In the genomic region with DNA sequence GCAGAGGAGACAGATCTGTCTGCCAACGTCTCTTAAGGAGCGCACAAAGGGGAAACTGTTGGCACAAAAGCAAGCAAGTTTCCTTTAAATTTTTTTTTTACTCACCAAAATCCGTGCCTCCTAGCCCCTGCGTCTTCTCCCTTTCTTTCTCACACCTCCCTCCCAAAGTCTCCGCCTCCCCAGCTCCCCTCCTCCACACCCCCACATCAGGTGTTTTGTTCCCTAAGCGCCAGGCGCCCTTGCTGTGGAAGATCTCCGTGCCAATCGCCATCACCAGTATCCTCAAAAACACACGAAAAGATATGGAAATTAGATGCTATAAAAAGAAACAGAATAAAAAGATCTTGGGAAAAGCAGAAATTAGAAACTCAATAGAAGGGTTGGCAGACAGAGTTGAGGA, we compare ENCODE assay signal across 26 cellular contexts.
"Had no signal": no experiment of that assay in that cellular context is flagged by ENCODE, and none has a peak within 500 bp of the region (broad histone marks: within the 10 kb centered on the region; RNA-seq: fewer than 3 reads in every experiment).

No MANE protein-coding gene starts in this region.

- H2AFZ ChIP-seq: neural progenitor cell had no signal

- H3K9ac ChIP-seq: neural progenitor cell had no signal

- H3K9me3 Mint-ChIP-seq: natural killer cell; nephron; neural progenitor cell; stimulated activated effector memory CD8-positive, alpha-beta T cell treated with anti-CD3 and anti-CD28 coated beads, Interleukin-12 subunit alpha, Interleukin-12 subunit beta, amount 100 ng/mL, for 72 hours; stimulated activated naive CD8-positive, alpha-beta T cell treated with anti-CD3 and anti-CD28 coated beads, Interleukin-15, Interleukin-2, amounts not matched to agents 100 ng/mL and 50 ng/mL, for 24 hours had no signal

- DNase-seq: natural killer cell; occipital lobe; pancreas; right cardiac atrium; right lobe of liver; sigmoid colon; small intestine; stimulated activated CD4-positive, alpha-beta T cell treated with anti-CD3 and anti-CD28 coated beads, Interleukin-15, amount 100 ng/mL, for 24 hours; stimulated activated CD4-positive, alpha-beta T cell treated with anti-CD3 and anti-CD28 coated beads, Interleukin-2, amount 100 ng/mL, for 24 hours; stimulated activated CD4-positive, alpha-beta T cell treated with anti-CD3 and anti-CD28 coated beads, Interleukin-2, amount 100 ng/mL, for 48 hours; stimulated activated CD4-positive, alpha-beta T cell treated with anti-CD3 and anti-CD28 coated beads, Interleukin-4, amount 100 ng/mL, for 24 hours; stimulated activated naive B cell treated with anti-CD40 and anti-IgM and Interleukin-4, amounts not matched to agents 10 μg/mL and 1 μg/mL and 100 μg/mL, for 72 hours; stimulated activated naive CD4-positive, alpha-beta T cell treated with Interleukin-2 at 50 U/mL for 16 hours; stomach; thyroid gland; trophoblast cell; upper lobe of left lung had no signal

- H3K27ac ChIP-seq: neural progenitor cell, pancreas, prostate gland, right lobe of liver, sigmoid colon, stomach, thoracic aorta, thyroid gland, tibial nerve, upper lobe of left lung, vagina had no signal

- H3K4me1 Mint-ChIP-seq: natural killer cell; nephron; stimulated activated effector memory CD8-positive, alpha-beta T cell treated with anti-CD3 and anti-CD28 coated beads, Interleukin-12 subunit alpha, Interleukin-12 subunit beta, amount 100 ng/mL, for 72 hours; stimulated activated naive B cell treated with anti-CD40 and anti-IgM and Interleukin-4, amounts not matched to agents 10 μg/mL and 1 μg/mL and 100 μg/mL, for 72 hours had no signal

- H3K4me3 Mint-ChIP-seq: natural killer cell; nephron; neural progenitor cell; stimulated activated effector memory CD8-positive, alpha-beta T cell treated with anti-CD3 and anti-CD28 coated beads, Interleukin-12 subunit alpha, Interleukin-12 subunit beta, amount 100 ng/mL, for 72 hours; stimulated activated naive B cell treated with anti-CD40 and anti-IgM and Interleukin-4, amounts not matched to agents 10 μg/mL and 1 μg/mL and 100 μg/mL, for 72 hours; stimulated activated naive CD8-positive, alpha-beta T cell treated with anti-CD3 and anti-CD28 coated beads, Interleukin-15, Interleukin-2, amounts not matched to agents 100 ng/mL and 50 ng/mL, for 24 hours had no signal

- H3K4me2 ChIP-seq: neural progenitor cell had no signal

- H3K27ac Mint-ChIP-seq: natural killer cell; nephron; neural progenitor cell; stimulated activated effector memory CD8-positive, alpha-beta T cell treated with anti-CD3 and anti-CD28 coated beads, Interleukin-12 subunit alpha, Interleukin-12 subunit beta, amount 100 ng/mL, for 72 hours; stimulated activated naive B cell treated with anti-CD40 and anti-IgM and Interleukin-4, amounts not matched to agents 10 μg/mL and 1 μg/mL and 100 μg/mL, for 72 hours; stimulated activated naive CD8-positive, alpha-beta T cell treated with anti-CD3 and anti-CD28 coated beads, Interleukin-15, Interleukin-2, amounts not matched to agents 100 ng/mL and 50 ng/mL, for 24 hours had no signal

- H3K4me1 ChIP-seq: neural progenitor cell, pancreas, prostate gland, right lobe of liver, sigmoid colon, stomach, thyroid gland, tibial nerve, upper lobe of left lung, vagina had no signal

- ATAC-seq: natural killer cell; pancreas; right cardiac atrium; right lobe of liver; stimulated activated effector memory CD8-positive, alpha-beta T cell treated with anti-CD3 and anti-CD28 coated beads, Interleukin-12 subunit alpha, Interleukin-12 subunit beta, amount 100 ng/mL, for 72 hours; stimulated activated naive B cell treated with anti-CD40 and anti-IgM and Interleukin-4, amounts not matched to agents 10 μg/mL and 1 μg/mL and 100 μg/mL, for 72 hours had no signal

- FAIRE-seq: pancreas, small intestine, urothelium cell line had no signal

- H3K4me3 ChIP-seq: neural progenitor cell, pancreas, prostate gland, right lobe of liver, sigmoid colon, stomach, thoracic aorta, thyroid gland, tibial nerve, upper lobe of left lung, vagina had no signal

- H3K9me3 ChIP-seq: pancreas, prostate gland, right lobe of liver, sigmoid colon, stomach, thoracic aorta, thyroid gland, tibial nerve, upper lobe of left lung, vagina had no signal

- H3K36me3 ChIP-seq: neural progenitor cell, pancreas, prostate gland, right lobe of liver, sigmoid colon, stomach, thoracic aorta, thyroid gland, tibial nerve, upper lobe of left lung, vagina had no signal

- H3K27me3 ChIP-seq: neural progenitor cell, pancreas, right lobe of liver, sigmoid colon, thyroid gland, tibial nerve, upper lobe of left lung, vagina had no signal

- H3K36me3 Mint-ChIP-seq: natural killer cell; neural progenitor cell; stimulated activated effector memory CD8-positive, alpha-beta T cell treated with anti-CD3 and anti-CD28 coated beads, Interleukin-12 subunit alpha, Interleukin-12 subunit beta, amount 100 ng/mL, for 72 hours; stimulated activated naive B cell treated with anti-CD40 and anti-IgM and Interleukin-4, amounts not matched to agents 10 μg/mL and 1 μg/mL and 100 μg/mL, for 72 hours had no signal
